10 cellular contexts compared by ENCODE assay signal in the genomic region with DNA sequence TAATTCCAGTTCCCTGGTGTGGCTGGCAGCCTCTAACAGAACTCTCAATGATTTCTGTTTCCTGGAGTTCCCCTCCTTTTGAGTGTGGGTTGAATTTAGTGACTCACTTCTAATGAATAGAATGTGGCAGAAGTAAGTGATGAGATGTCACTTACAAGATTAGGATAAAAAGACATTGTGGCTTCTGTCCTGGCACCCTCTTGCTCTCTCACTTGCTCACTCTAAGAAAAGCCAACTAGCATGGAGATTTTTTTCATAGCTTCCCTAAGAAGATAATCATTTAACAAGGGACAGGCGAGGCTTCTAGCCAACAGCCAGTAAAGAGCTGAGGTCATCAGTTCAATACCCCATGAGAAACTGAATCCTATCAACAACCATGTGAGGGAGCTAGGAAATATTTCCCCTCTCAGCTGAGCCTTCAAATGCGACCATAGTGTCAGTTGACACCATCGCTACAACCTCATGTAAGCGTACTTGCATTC.
DNase-seq lines count a peak whose midpoint lies in the region; ATAC-seq and TF ChIP-seq lines count a peak whose summit lies in the region.
"Had no signal": no experiment of that assay in that cellular context is flagged by ENCODE, and none has a peak within 500 bp of the region (broad histone marks: within the 10 kb centered on the region; RNA-seq: fewer than 3 reads in every experiment).

No MANE protein-coding gene starts in this region.

- H3K36me3 Mint-ChIP-seq in activated T-cell treated with anti-CD3 and anti-CD28 coated beads, Interleukin-2, amount 50 U/mL, for 72 hours (ENCODE audit: insufficient read depth in 2 of 2) = peaks cover 0 to 2% of the 10 kb centered on the region in 2 donors
- no peaks in the 10 kb centered on the region for H3K36me3 Mint-ChIP-seq in progenitor cell of endocrine pancreas (ENCODE audit: insufficient read depth)
- H3K36me3 Mint-ChIP-seq: CD4-positive, CD25-positive, alpha-beta regulatory T cell had no signal

- H3K4me3 Mint-ChIP-seq in activated T-cell treated with anti-CD3 and anti-CD28 coated beads, Interleukin-2, amount 50 U/mL, for 72 hours = peak overlapping the region; percentile 32 to 87
- H3K4me3 Mint-ChIP-seq in progenitor cell of endocrine pancreas (ENCODE audit: low read depth) = no peak overlapping the region
- H3K4me3 Mint-ChIP-seq: activated B cell treated with CpG ODN at 0.5 μM for 24 hours; CD4-positive, CD25-positive, alpha-beta regulatory T cell had no signal

- H3K27ac Mint-ChIP-seq in activated T-cell treated with anti-CD3 and anti-CD28 coated beads, Interleukin-2, amount 50 U/mL, for 72 hours = peak overlapping the region; percentile 98
- H3K27ac Mint-ChIP-seq in progenitor cell of endocrine pancreas = peak overlapping the region; percentile 53
- H3K27ac Mint-ChIP-seq: activated B cell treated with CpG ODN at 0.5 μM for 24 hours; CD4-positive, CD25-positive, alpha-beta regulatory T cell had no signal

- peak; percentile 27 for ATAC-seq in HG02981 (IDR thresholded peaks at IDR 0.05; ENCODE audit: unreplicated experiment)
- peak; percentile 64 to 67 for ATAC-seq in activated T-cell treated with anti-CD3 and anti-CD28 coated beads, Interleukin-2, amount 50 U/mL, for 72 hours (replicated peaks in 1 of 2)
- no peak for ATAC-seq in GM21528 (IDR thresholded peaks at IDR 0.05; ENCODE audit: low FRiP score, unreplicated experiment)

- H3K9me3 Mint-ChIP-seq in activated T-cell treated with anti-CD3 and anti-CD28 coated beads, Interleukin-2, amount 50 U/mL, for 72 hours = peaks cover 4 to 8% of the 10 kb centered on the region in 2 donors
- peaks cover 17% of the 10 kb centered on the region for H3K9me3 Mint-ChIP-seq in progenitor cell of endocrine pancreas (ENCODE audit: low read depth)
- H3K9me3 Mint-ChIP-seq: activated B cell treated with CpG ODN at 0.5 μM for 24 hours had no signal

- H3K4me1 Mint-ChIP-seq in activated T-cell treated with anti-CD3 and anti-CD28 coated beads, Interleukin-2, amount 50 U/mL, for 72 hours (ENCODE audit: low read depth) = peaks cover 44% of the 10 kb centered on the region
- peaks cover 16% of the 10 kb centered on the region for H3K4me1 Mint-ChIP-seq in progenitor cell of endocrine pancreas (ENCODE audit: low read depth)
- H3K4me1 Mint-ChIP-seq: activated B cell treated with CpG ODN at 0.5 μM for 24 hours had no signal

- DNase-seq in NK-92 treated with Interleukin-12 subunit alpha and Interleukin-12 subunit beta, amount 100 ng/mL, for 24 hours (lab: John Stamatoyannopoulos, UW) = peak; percentile 3
- no peak for DNase-seq in NK-92 (lab: John Stamatoyannopoulos, UW; ENCODE audit: unreplicated experiment)
- peak; percentile 27 to 45 for DNase-seq in activated T-cell treated with anti-CD3 and anti-CD28 coated beads, Interleukin-2, amount 50 U/mL, for 72 hours
- no peak for DNase-seq in progenitor cell of endocrine pancreas (ENCODE audit: low spot score, unreplicated experiment)
- DNase-seq in NCI-H1436 (lab: John Stamatoyannopoulos, UW) = no peak
- no peak for DNase-seq in stimulated activated naive CD4-positive, alpha-beta T cell (lab: John Stamatoyannopoulos, UW)
- DNase-seq: activated B cell treated with CpG ODN at 0.5 μM for 24 hours had no signal

- no peak for TF ChIP-seq CTCF in progenitor cell of endocrine pancreas (IDR thresholded peaks at IDR 0.05; ENCODE audit: unreplicated experiment)

- H3K27me3 Mint-ChIP-seq in activated T-cell treated with anti-CD3 and anti-CD28 coated beads, Interleukin-2, amount 50 U/mL, for 72 hours (ENCODE audit: low read depth) = peaks cover 13% of the 10 kb centered on the region
- no peaks in the 10 kb centered on the region for H3K27me3 Mint-ChIP-seq in progenitor cell of endocrine pancreas
- H3K27me3 Mint-ChIP-seq: activated B cell treated with CpG ODN at 0.5 μM for 24 hours; CD4-positive, CD25-positive, alpha-beta regulatory T cell had no signal

Comparison
In these comparisons a context has a peak if more than half of its experiments do, and no peak if none do; other contexts are left out.
1. DNase-seq: peak in NK-92 treated with Interleukin-12 subunit alpha and Interleukin-12 subunit beta, amount 100 ng/mL, for 24 hours (single experiment) and activated T-cell treated with anti-CD3 and anti-CD28 coated beads, Interleukin-2, amount 50 U/mL, for 72 hours (2 of 2); none in NK-92 (single experiment), progenitor cell of endocrine pancreas (single experiment), NCI-H1436 (single experiment) and stimulated activated naive CD4-positive, alpha-beta T cell (0 of 6).